In genomic region chr11:118531597-118532084, GRCh38 we compare ENCODE assay signal across 8 cellular contexts. TPM values are rescaled to one million over a fixed set of nuclear protein-coding genes. Genes with fewer than 3 reads are reported as not detected.
DNase-seq lines count a peak whose midpoint lies in the region; ATAC-seq, FAIRE-seq and TF ChIP-seq lines count a peak whose summit lies in the region.

No MANE protein-coding gene starts in this region.

- TF ChIP-seq CTCF in GM23338 (conservative IDR thresholded peaks at IDR 0.05; ENCODE audit: low read depth in 2 of 2), result no peak

- peak overlapping the region; percentile 92 for H3K4me3 Mint-ChIP-seq in GM23338
- H3K4me3 Mint-ChIP-seq in activated T-cell treated with anti-CD3 and anti-CD28 coated beads, Interleukin-2, amount 50 U/mL, for 72 hours, result peak overlapping the region; percentile 93
- peak overlapping the region; percentile 84 for H3K4me3 Mint-ChIP-seq in stimulated activated memory B cell treated with anti-CD40 and anti-IgM and Interleukin-4, amounts not matched to agents 10 μg/mL and 1 μg/mL and 100 μg/mL, for 72 hours

- H2AFZ ChIP-seq in GM23338, result peak overlapping the region; percentile 99

- H3K9me3 Mint-ChIP-seq in GM23338, result no peaks in the 10 kb centered on the region
- no peaks in the 10 kb centered on the region for H3K9me3 Mint-ChIP-seq in activated T-cell treated with anti-CD3 and anti-CD28 coated beads, Interleukin-2, amount 50 U/mL, for 72 hours
- H3K9me3 Mint-ChIP-seq in stimulated activated memory B cell treated with anti-CD40 and anti-IgM and Interleukin-4, amounts not matched to agents 10 μg/mL and 1 μg/mL and 100 μg/mL, for 72 hours, result no peaks in the 10 kb centered on the region

- DNase-seq in GM23338 (ENCODE audit: low spot score) (peak; percentile 36), RCC 7860 (ENCODE audit: low spot score) (no peak), NAMALWA (ENCODE audit: low spot score) (no peak)
- DNase-seq in activated T-cell treated with anti-CD3 and anti-CD28 coated beads, Interleukin-2, amount 50 U/mL, for 72 hours, result no peak

- H3K36me3 ChIP-seq in GM23338 (ENCODE audit: insufficient read depth) (no peaks in the 10 kb centered on the region), iPS-15b (ENCODE audit: control insufficient read depth, insufficient read depth, low read length) (peaks cover 6% of the 10 kb centered on the region)

- peak overlapping the region; percentile 31; the same call in 1 of the 2 replicates for H3K27ac Mint-ChIP-seq in GM23338
- peak overlapping the region; percentile 74 for H3K27ac Mint-ChIP-seq in activated T-cell treated with anti-CD3 and anti-CD28 coated beads, Interleukin-2, amount 50 U/mL, for 72 hours
- H3K27ac Mint-ChIP-seq in stimulated activated memory B cell treated with anti-CD40 and anti-IgM and Interleukin-4, amounts not matched to agents 10 μg/mL and 1 μg/mL and 100 μg/mL, for 72 hours, result peak overlapping the region; percentile 83

- H3K27me3 Mint-ChIP-seq in GM23338 (ENCODE audit: insufficient read depth, low read depth, poor library complexity), result peaks cover 14% of the 10 kb centered on the region
- H3K27me3 Mint-ChIP-seq in activated T-cell treated with anti-CD3 and anti-CD28 coated beads, Interleukin-2, amount 50 U/mL, for 72 hours (ENCODE audit: low read depth), result no peaks in the 10 kb centered on the region
- no peaks in the 10 kb centered on the region for H3K27me3 Mint-ChIP-seq in stimulated activated memory B cell treated with anti-CD40 and anti-IgM and Interleukin-4, amounts not matched to agents 10 μg/mL and 1 μg/mL and 100 μg/mL, for 72 hours

- H3K79me2 ChIP-seq in GM23338 (replicated peaks; ENCODE audit: insufficient read depth), result no peaks in the 10 kb centered on the region

- peak overlapping the region; percentile 28 for H3K9ac ChIP-seq in iPS-15b (ENCODE audit: low read depth, low read length)

- ATAC-seq in GM23338 (peak; percentile 9), GM19452 (IDR thresholded peaks at IDR 0.05; ENCODE audit: unreplicated experiment) (no peak), HG03025 (IDR thresholded peaks at IDR 0.05; ENCODE audit: low FRiP score, unreplicated experiment) (no peak)
- ATAC-seq in activated T-cell treated with anti-CD3 and anti-CD28 coated beads, Interleukin-2, amount 50 U/mL, for 72 hours (replicated peaks in 1 of 2), result peak; percentile 3 to 14
- no peak for ATAC-seq in stimulated activated memory B cell treated with anti-CD40 and anti-IgM and Interleukin-4, amounts not matched to agents 10 μg/mL and 1 μg/mL and 100 μg/mL, for 72 hours

- H3K9me3 ChIP-seq in iPS-15b (ENCODE audit: control insufficient read depth, insufficient read depth, low read length), result no peaks in the 10 kb centered on the region

- peaks cover 27% of the 10 kb centered on the region for H3K4me1 Mint-ChIP-seq in GM23338
- peaks cover 29% of the 10 kb centered on the region for H3K4me1 Mint-ChIP-seq in activated T-cell treated with anti-CD3 and anti-CD28 coated beads, Interleukin-2, amount 50 U/mL, for 72 hours (ENCODE audit: low read depth)
- peaks cover 42% of the 10 kb centered on the region for H3K4me1 Mint-ChIP-seq in stimulated activated memory B cell treated with anti-CD40 and anti-IgM and Interleukin-4, amounts not matched to agents 10 μg/mL and 1 μg/mL and 100 μg/mL, for 72 hours

- no peaks in the 10 kb centered on the region; the same call in 2 of the 3 replicates for H3K36me3 Mint-ChIP-seq in GM23338 (ENCODE audit: low read depth)
- peaks cover 0 to 3% of the 10 kb centered on the region in 2 donors for H3K36me3 Mint-ChIP-seq in activated T-cell treated with anti-CD3 and anti-CD28 coated beads, Interleukin-2, amount 50 U/mL, for 72 hours (ENCODE audit: insufficient read depth in 2 of 2)
- H3K36me3 Mint-ChIP-seq in stimulated activated memory B cell treated with anti-CD40 and anti-IgM and Interleukin-4, amounts not matched to agents 10 μg/mL and 1 μg/mL and 100 μg/mL, for 72 hours, result peaks cover 19% of the 10 kb centered on the region

- no peak for FAIRE-seq in RCC 7860 (lab: Jason Lieb, UNC)

- H3K4me2 ChIP-seq in GM23338, result peak overlapping the region; percentile 88

- H3K27me3 ChIP-seq in GM23338 (ENCODE audit: insufficient read depth) (peaks cover 6% of the 10 kb centered on the region; the same call in 1 of the 2 replicates), iPS-15b (ENCODE audit: control insufficient read depth, insufficient read depth, low read length) (no peaks in the 10 kb centered on the region)

- H3K27ac ChIP-seq in GM23338 (ENCODE audit: low read depth), result no peak overlapping the region

- H3K4me1 ChIP-seq in GM23338 (ENCODE audit: insufficient read depth), result peaks cover 13% of the 10 kb centered on the region
- H3K4me1 ChIP-seq in iPS-15b (ENCODE audit: control insufficient read depth, insufficient read depth, low read length), result peaks cover 13% of the 10 kb centered on the region

- 0 out of 2 replicates have a peak, but pooled peaks cover under 1% of the 10 kb centered on the region for H4K20me1 ChIP-seq in GM23338 (replicated peaks; ENCODE audit: insufficient read depth)

- H3K4me3 ChIP-seq in GM23338 (peak overlapping the region; percentile 99), iPS-15b (ENCODE audit: low read depth, low read length) (peak overlapping the region; percentile 100)

- H3K9me2 ChIP-seq in GM23338 (ENCODE audit: insufficient read depth), result no peaks in the 10 kb centered on the region; the same call in 1 of the 2 replicates

- H3F3A ChIP-seq in GM23338 (replicated peaks; ENCODE audit: low read depth), result peaks cover 24% of the 10 kb centered on the region; the same call in 1 of the 2 replicates

TF ChIP-seq in GM23338, 12 proteins besides CTCF, POLR2A, EP300 and RAD21 (continues in another document):
- TF ChIP-seq JUNB (IDR thresholded peaks at IDR 0.05; ENCODE audit: unreplicated experiment), result no peak
- no peak for TF ChIP-seq CREB1 (CRISPR knock-in tag; IDR thresholded peaks at IDR 0.05; ENCODE audit: low read depth)

RNA-seq across cellular contexts. Expression of gene TMEM25, which starts 0.6 kb away (rescaled TPM):
- total RNA-seq in GM23338 (2014; rRNA removed; shearing (Covaris generic)), result 17.7 and 25.4 TPM in 2 replicates
- 11.4 and 11.7 TPM in 2 replicates for polyA plus RNA-seq in GM23338 (2016; fragmentation: Nextera tagmentation; extraction: Ambion mirVana)
- 10 to 100 TPM; 18.1 to 18.6 TPM for total RNA-seq in activated T-cell treated with anti-CD3 and anti-CD28 coated beads, Interleukin-2, amount 50 U/mL, for 72 hours

RNA-seq across cellular contexts. Expression of gene TTC36, which starts 4.4 kb away (rescaled TPM):
- total RNA-seq in GM23338 (2014; rRNA removed; shearing (Covaris generic)), result 1.0 and 3.5 TPM in 2 replicates
- polyA plus RNA-seq in GM23338 (2016; fragmentation: Nextera tagmentation; extraction: Ambion mirVana), result 0.40 TPM in 1 of 2 replicates, not detected in the other
- total RNA-seq in activated T-cell treated with anti-CD3 and anti-CD28 coated beads, Interleukin-2, amount 50 U/mL, for 72 hours, result 1 to 10 TPM in 1 of 2 donors, under 1 TPM in 1; 0.74 to 1.4 TPM

RNA-seq across cellular contexts. Expression of gene IFT46, which starts 34.1 kb away (rescaled TPM):
- 11.1 and 12.8 TPM in 2 replicates for total RNA-seq in GM23338 (2014; rRNA removed; shearing (Covaris generic))
- 4.3 and 4.6 TPM in 2 replicates for polyA plus RNA-seq in GM23338 (2016; fragmentation: Nextera tagmentation; extraction: Ambion mirVana)
- 10 to 100 TPM; 20.7 to 32.3 TPM for total RNA-seq in activated T-cell treated with anti-CD3 and anti-CD28 coated beads, Interleukin-2, amount 50 U/mL, for 72 hours

RNA-seq across cellular contexts. Expression of gene ARCN1, which starts 40.6 kb away (rescaled TPM):
- 106 and 109 TPM in 2 replicates for total RNA-seq in GM23338 (2014; rRNA removed; shearing (Covaris generic))
- polyA plus RNA-seq in GM23338 (2016; fragmentation: Nextera tagmentation; extraction: Ambion mirVana), result 79.9 and 83.3 TPM in 2 replicates
- 100 to 1,000 TPM; 170 to 180 TPM for total RNA-seq in activated T-cell treated with anti-CD3 and anti-CD28 coated beads, Interleukin-2, amount 50 U/mL, for 72 hours

Comparison
In these comparisons a context has a peak if more than half of its experiments do, and no peak if none do; other contexts are left out.
1. ATAC-seq: peak in GM23338 (single experiment) and activated T-cell treated with anti-CD3 and anti-CD28 coated beads, Interleukin-2, amount 50 U/mL, for 72 hours (2 of 2); none in stimulated activated memory B cell treated with anti-CD40 and anti-IgM and Interleukin-4, amounts not matched to agents 10 μg/mL and 1 μg/mL and 100 μg/mL, for 72 hours (single experiment), GM19452 (single experiment) and HG03025 (single experiment).
2. H3K27ac Mint-ChIP-seq: peak in every context shown above with its lines; median percentile 83 in stimulated activated memory B cell treated with anti-CD40 and anti-IgM and Interleukin-4, amounts not matched to agents 10 μg/mL and 1 μg/mL and 100 μg/mL, for 72 hours; 74 in activated T-cell treated with anti-CD3 and anti-CD28 coated beads, Interleukin-2, amount 50 U/mL, for 72 hours; 31 in GM23338.
3. Peak in every context shown above with its lines, with median percentiles within 50 percentile points of each other: H3K4me3 Mint-ChIP-seq.